2 cellular contexts compared by ENCODE assay signal in the genomic region with DNA sequence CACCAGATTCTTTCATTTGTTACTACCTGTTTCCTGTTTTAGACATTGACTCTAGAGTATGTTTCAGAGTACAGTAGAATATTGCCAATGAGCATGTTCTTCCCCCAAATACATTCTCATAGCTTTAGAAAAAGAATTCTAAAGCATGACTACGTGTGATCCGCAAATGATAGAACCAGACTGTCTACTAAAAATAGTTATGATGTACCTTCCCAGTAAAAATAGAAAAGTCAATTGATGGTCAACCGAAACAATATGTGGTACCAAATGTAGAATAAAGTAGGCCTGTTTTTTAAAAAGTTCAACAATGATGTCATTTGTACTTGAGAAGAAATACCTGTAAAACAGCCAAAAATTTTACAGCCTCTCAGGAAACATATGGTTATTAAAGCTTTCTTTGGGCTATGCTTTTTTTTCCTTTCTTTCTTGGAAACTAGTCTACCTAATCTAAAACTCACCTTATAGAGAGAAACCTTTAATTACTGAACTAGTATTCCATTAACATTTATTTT.
TF ChIP-seq lines count a peak whose summit lies in the region.

No MANE protein-coding gene starts in this region.

TF ChIP-seq in HEK293, 187 proteins besides CTCF, POLR2A, EP300 and RAD21:
- TF ChIP-seq, protein P1, sequence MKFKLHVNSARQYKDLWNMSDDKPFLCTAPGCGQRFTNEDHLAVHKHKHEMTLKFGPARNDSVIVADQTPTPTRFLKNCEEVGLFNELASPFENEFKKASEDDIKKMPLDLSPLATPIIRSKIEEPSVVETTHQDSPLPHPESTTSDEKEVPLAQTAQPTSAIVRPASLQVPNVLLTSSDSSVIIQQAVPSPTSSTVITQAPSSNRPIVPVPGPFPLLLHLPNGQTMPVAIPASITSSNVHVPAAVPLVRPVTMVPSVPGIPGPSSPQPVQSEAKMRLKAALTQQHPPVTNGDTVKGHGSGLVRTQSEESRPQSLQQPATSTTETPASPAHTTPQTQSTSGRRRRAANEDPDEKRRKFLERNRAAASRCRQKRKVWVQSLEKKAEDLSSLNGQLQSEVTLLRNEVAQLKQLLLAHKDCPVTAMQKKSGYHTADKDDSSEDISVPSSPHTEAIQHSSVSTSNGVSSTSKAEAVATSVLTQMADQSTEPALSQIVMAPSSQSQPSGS (tag by site-specific recombination; IDR thresholded peaks at IDR 0.05; ENCODE audit: low read depth): peak; percentile 69
- TF ChIP-seq, protein P2, sequence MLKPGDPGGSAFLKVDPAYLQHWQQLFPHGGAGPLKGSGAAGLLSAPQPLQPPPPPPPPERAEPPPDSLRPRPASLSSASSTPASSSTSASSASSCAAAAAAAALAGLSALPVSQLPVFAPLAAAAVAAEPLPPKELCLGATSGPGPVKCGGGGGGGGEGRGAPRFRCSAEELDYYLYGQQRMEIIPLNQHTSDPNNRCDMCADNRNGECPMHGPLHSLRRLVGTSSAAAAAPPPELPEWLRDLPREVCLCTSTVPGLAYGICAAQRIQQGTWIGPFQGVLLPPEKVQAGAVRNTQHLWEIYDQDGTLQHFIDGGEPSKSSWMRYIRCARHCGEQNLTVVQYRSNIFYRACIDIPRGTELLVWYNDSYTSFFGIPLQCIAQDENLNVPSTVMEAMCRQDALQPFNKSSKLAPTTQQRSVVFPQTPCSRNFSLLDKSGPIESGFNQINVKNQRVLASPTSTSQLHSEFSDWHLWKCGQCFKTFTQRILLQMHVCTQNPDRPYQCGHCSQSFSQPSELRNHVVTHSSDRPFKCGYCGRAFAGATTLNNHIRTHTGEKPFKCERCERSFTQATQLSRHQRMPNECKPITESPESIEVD (tag by site-specific recombination; IDR thresholded peaks at IDR 0.05): peak; percentile 51; the same call in 1 of the 2 replicates
- no peak for TF ChIP-seq ZNF292 (tag by site-specific recombination; IDR thresholded peaks at IDR 0.05; ENCODE audit: borderline replicate concordance, low read depth)

TF ChIP-seq in endothelial cell of umbilical vein, 7 proteins besides CTCF, POLR2A, EP300 and RAD21:
- TF ChIP-seq, protein P3, sequence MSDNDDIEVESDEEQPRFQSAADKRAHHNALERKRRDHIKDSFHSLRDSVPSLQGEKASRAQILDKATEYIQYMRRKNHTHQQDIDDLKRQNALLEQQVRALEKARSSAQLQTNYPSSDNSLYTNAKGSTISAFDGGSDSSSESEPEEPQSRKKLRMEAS (IDR thresholded peaks at IDR 0.05; ENCODE audit: insufficient read depth, insufficient read length): no peak
TF ChIP-seq in endothelial cell of umbilical vein: peak in this region for 0.
